Comparison of ENCODE assay signal across 8 cellular contexts in the genomic region with DNA sequence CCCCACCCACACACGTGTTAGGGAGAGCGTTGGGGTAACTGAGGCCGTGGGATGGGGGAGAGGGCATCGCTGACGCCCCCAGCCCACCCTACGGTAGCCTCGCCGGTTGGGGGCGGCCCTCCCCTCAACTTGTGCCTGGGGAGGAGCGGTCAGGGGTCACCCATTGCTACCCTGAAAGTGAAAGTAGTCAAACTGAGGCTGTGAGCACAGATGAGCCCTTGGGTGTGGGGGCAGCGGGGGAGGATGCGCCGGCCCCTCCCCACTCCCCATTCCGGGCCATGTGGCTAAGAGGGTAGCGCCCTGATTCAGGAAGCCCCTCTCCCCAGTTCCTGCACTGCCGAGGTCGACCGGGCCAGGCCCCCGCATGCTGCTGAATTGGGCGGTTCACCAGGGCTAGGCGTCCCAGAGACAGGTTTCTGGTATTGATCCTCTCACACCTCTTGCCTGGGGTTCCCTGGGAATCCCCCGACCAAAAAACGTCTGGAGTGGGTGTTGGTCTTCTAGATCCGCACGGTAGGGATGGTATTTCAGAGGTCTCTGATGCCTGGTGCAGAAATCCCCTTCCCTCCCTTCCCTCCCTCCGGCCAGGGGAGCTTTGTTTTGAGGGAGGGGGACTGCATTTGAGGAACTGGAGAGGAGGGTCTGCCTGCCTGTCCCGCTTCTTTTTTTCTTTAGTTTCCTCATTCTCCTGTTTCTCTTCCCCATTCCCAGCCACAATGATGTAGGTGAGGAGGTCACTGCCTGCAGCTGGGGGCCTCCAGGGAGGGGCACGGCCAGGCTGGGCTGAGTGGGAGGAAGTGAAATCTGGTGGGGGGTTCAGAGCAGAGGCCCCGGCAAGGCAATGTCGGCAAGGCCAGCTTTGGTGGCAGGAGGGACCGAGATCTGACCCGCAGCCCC. TPM values are rescaled to one million over a fixed set of nuclear protein-coding genes. Genes with fewer than 3 reads are reported as not detected.
A peak's percentile ranks its signal among the peaks of the same experiment; 100 is the strongest.
DNase-seq lines count a peak whose midpoint lies in the region; ATAC-seq and TF ChIP-seq lines count a peak whose summit lies in the region.

No MANE protein-coding gene starts in this region.

- H3K4me3 ChIP-seq in AG04449 (ENCODE audit: low read depth, low read length) (peak overlapping the region; percentile 95), Karpas-422 (ENCODE audit: low read length) (peak overlapping the region; percentile 97), fibroblast of pulmonary artery (replicated peaks; ENCODE audit: low read depth, low read length) (peak overlapping the region; percentile 90), parathyroid adenoma (ENCODE audit: low read depth, low read length) (peak overlapping the region; percentile 63)

- H3K36me3 ChIP-seq in Karpas-422 (ENCODE audit: insufficient read depth, low read length) (no peaks in the 10 kb centered on the region), parathyroid adenoma (ENCODE audit: control insufficient read depth, insufficient read depth, low read length) (no peaks in the 10 kb centered on the region)

- H2AFZ ChIP-seq in Karpas-422 (ENCODE audit: low read length) (no peak overlapping the region), parathyroid adenoma (peak overlapping the region; percentile 71)

- H3K9ac ChIP-seq in Karpas-422 (ENCODE audit: low read length) (peak overlapping the region; percentile 96), parathyroid adenoma (no peak overlapping the region)

- H4K20me1 ChIP-seq in Karpas-422 (ENCODE audit: insufficient read depth, low read depth, low read length) = peaks cover 25% of the 10 kb centered on the region

- H3K4me2 ChIP-seq in Karpas-422 (ENCODE audit: low read depth, low read length, poor library complexity, severe bottlenecking) (peak overlapping the region; percentile 83), parathyroid adenoma (ENCODE audit: low read length) (peak overlapping the region; percentile 79)

- H3K9me3 ChIP-seq in Karpas-422 (ENCODE audit: low read length) = no peaks in the 10 kb centered on the region
- H3K9me3 ChIP-seq in parathyroid adenoma (ENCODE audit: control insufficient read depth, low read length) = no peaks in the 10 kb centered on the region

- DNase-seq in AG04449 (ENCODE audit: low read depth, low spot score) (no peak), Karpas-422 (peak; percentile 71), fibroblast of pulmonary artery (ENCODE audit: low read depth) (no peak), GM03348 (ENCODE audit: low spot score) (no peak)
- peak; percentile 57 for DNase-seq in activated T-cell treated with anti-CD3 and anti-CD28 coated beads, Interleukin-2, amount 50 U/mL, for 1 hour

- CTCF ChIA-PET in AG04449 (lab: Yijun Ruan, JAX) = interaction anchor here (1.7 to 25.8 kb wide), 3 partner anchors 8 to 40 kb away, joined by 6 to 899 read pairs (median 58); no protein-coding TSS in a partner anchor

- no peaks in the 10 kb centered on the region for H3K9me2 ChIP-seq in Karpas-422 (replicated peaks; ENCODE audit: insufficient read depth, low read length)

- no peak for TF ChIP-seq CTCF in AG04449 (IDR thresholded peaks at IDR 0.05; ENCODE audit: insufficient read depth, low read length, missing control alignments)
- no peak for TF ChIP-seq CTCF in fibroblast of pulmonary artery (IDR thresholded peaks at IDR 0.05; ENCODE audit: low read length, missing control alignments)
- TF ChIP-seq CTCF in parathyroid adenoma (IDR thresholded peaks at IDR 0.05) = no peak

- H3K27ac ChIP-seq in Karpas-422 (ENCODE audit: low read length) (peak overlapping the region; percentile 85), parathyroid adenoma (peak overlapping the region; percentile 48)

- H3K27me3 ChIP-seq in Karpas-422 (ENCODE audit: low read length) (no peaks in the 10 kb centered on the region), parathyroid adenoma (ENCODE audit: control insufficient read depth, insufficient read depth, low read length) (no peaks in the 10 kb centered on the region)

- H3K4me1 ChIP-seq in Karpas-422 (ENCODE audit: low read length) (peaks cover 73% of the 10 kb centered on the region), parathyroid adenoma (peaks cover 5% of the 10 kb centered on the region)

- POLR2A ChIA-PET in AG04449 (lab: Yijun Ruan, JAX) = no interaction called here

- ATAC-seq in GM19351 (IDR thresholded peaks at IDR 0.05; ENCODE audit: unreplicated experiment) (no peak), GM21515 (IDR thresholded peaks at IDR 0.05; ENCODE audit: unreplicated experiment) (no peak)

- peaks cover 58% of the 10 kb centered on the region for H3K79me2 ChIP-seq in Karpas-422 (ENCODE audit: low read length)
- H3K79me2 ChIP-seq in parathyroid adenoma = no peaks in the 10 kb centered on the region

RNA-seq across cellular contexts. Expression of gene SH2B3, which starts 1.0 kb away (rescaled TPM):
- 16.7 and 20.8 TPM in 2 replicates for total RNA-seq in Karpas-422 (2014; rRNA removed; shearing (Covaris generic); ENCODE audit: low replicate concordance)

RNA-seq across cellular contexts. Expression of gene PHETA1, which starts 37.8 kb away (rescaled TPM):
- 0.11 and 0.61 TPM in 2 replicates for total RNA-seq in Karpas-422 (2014; rRNA removed; shearing (Covaris generic); ENCODE audit: low replicate concordance)

Comparison
In these comparisons a context has a peak if more than half of its experiments do, and no peak if none do; other contexts are left out.
1. DNase-seq: peak in Karpas-422 (single experiment) and activated T-cell treated with anti-CD3 and anti-CD28 coated beads, Interleukin-2, amount 50 U/mL, for 1 hour (single experiment); none in AG04449 (single experiment), fibroblast of pulmonary artery (single experiment) and GM03348 (single experiment).
2. Peak in every context shown above with its lines, with median percentiles within 50 percentile points of each other: H3K4me3 ChIP-seq.